Comparison of ENCODE assay signal across 2 cellular contexts in genomic region chr12:13942826-13943225, GRCh38.
TF ChIP-seq lines count a peak whose summit lies in the region.

No MANE protein-coding gene starts in this region.

TF ChIP-seq in A549, 52 proteins besides CTCF, POLR2A, EP300 and RAD21 (continued from another document):
- no peak for TF ChIP-seq USF2 (IDR thresholded peaks at IDR 0.05)
- no peak for TF ChIP-seq ZSCAN20 (CRISPR knock-in tag; IDR thresholded peaks at IDR 0.05)
- TF ChIP-seq MAFK (IDR thresholded peaks at IDR 0.05; ENCODE audit: partially characterized antibody), result no peak
- no peak for TF ChIP-seq RNF2 (IDR thresholded peaks at IDR 0.05; ENCODE audit: borderline replicate concordance, low read depth)
- TF ChIP-seq, protein P1, sequence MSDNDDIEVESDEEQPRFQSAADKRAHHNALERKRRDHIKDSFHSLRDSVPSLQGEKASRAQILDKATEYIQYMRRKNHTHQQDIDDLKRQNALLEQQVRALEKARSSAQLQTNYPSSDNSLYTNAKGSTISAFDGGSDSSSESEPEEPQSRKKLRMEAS (IDR thresholded peaks at IDR 0.05), result no peak
- TF ChIP-seq TFCP2L1 (CRISPR knock-in tag; IDR thresholded peaks at IDR 0.05), result no peak
- TF ChIP-seq FOSB (CRISPR knock-in tag; IDR thresholded peaks at IDR 0.05), result no peak
- no peak for TF ChIP-seq RFX5 (IDR thresholded peaks at IDR 0.05)
- TF ChIP-seq, protein P2, sequence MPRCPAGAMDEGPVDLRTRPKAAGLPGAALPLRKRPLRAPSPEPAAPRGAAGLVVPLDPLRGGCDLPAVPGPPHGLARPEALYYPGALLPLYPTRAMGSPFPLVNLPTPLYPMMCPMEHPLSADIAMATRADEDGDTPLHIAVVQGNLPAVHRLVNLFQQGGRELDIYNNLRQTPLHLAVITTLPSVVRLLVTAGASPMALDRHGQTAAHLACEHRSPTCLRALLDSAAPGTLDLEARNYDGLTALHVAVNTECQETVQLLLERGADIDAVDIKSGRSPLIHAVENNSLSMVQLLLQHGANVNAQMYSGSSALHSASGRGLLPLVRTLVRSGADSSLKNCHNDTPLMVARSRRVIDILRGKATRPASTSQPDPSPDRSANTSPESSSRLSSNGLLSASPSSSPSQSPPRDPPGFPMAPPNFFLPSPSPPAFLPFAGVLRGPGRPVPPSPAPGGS (IDR thresholded peaks at IDR 0.05), result no peak
- TF ChIP-seq CBX8 (IDR thresholded peaks at IDR 0.05), result no peak
- no peak for TF ChIP-seq TP53 (CRISPR knock-in tag; IDR thresholded peaks at IDR 0.05)
- TF ChIP-seq, protein P3, sequence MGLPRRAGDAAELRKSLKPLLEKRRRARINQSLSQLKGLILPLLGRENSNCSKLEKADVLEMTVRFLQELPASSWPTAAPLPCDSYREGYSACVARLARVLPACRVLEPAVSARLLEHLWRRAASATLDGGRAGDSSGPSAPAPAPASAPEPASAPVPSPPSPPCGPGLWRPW (IDR thresholded peaks at IDR 0.05), result no peak

TF ChIP-seq in WTC11, 78 proteins besides CTCF, POLR2A, EP300 and RAD21 (continued from another document):
- TF ChIP-seq, protein P4, sequence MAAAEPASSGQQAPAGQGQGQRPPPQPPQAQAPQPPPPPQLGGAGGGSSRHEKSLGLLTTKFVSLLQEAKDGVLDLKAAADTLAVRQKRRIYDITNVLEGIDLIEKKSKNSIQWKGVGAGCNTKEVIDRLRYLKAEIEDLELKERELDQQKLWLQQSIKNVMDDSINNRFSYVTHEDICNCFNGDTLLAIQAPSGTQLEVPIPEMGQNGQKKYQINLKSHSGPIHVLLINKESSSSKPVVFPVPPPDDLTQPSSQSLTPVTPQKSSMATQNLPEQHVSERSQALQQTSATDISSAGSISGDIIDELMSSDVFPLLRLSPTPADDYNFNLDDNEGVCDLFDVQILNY (CRISPR knock-in tag; IDR thresholded peaks at IDR 0.05), result no peak
TF ChIP-seq in WTC11: peak in this region for 0.
